8 cellular contexts compared by ENCODE assay signal in the genomic region with DNA sequence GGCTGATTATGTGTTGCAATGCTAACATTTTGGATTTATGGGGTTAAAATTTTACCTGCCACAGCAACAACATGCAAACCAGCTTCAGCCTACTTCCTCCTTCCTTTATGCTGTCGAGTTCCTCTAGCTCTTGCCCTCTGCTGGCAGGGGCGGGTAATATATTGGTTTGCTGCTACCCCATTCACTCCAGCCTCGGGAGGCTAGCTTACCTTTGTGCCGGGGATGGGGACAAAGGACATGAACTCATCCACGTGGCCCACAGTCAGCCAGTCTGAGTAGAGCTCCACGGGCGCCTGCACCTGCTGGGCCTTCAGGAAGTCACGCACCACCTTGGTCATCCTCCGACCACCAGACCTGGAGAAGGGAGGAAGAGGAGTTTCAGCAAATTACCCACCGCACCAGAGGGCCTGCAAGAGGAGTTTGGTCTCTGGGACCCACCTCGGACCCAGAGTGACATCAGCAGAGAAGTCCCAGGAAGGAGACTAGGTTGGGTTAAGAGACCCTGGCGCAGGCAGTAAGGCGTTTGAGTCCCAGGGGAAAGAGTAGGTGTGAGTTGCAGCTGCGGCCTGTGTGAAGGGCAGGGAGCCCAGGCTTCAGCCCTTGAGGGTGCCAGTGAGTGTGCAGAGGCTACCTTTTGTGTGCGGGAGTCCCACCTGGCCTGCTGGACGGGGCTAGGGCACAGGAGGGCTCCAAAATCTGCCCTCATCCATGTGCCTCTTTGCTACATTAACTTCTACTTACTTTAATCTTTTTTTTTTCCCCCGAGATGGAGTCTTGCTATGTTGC. TPM values are rescaled to one million over a fixed set of nuclear protein-coding genes. Genes with fewer than 3 reads are reported as not detected.
DNase-seq lines count a peak whose midpoint lies in the region; ATAC-seq, FAIRE-seq and TF ChIP-seq lines count a peak whose summit lies in the region.

No MANE protein-coding gene starts in this region.

- no peak for DNase-seq in AG04450 (ENCODE audit: low read depth, low spot score)
- peak; percentile 44 for DNase-seq in GM12891 (ENCODE audit: insufficient read length, low spot score)
- DNase-seq in RWPE1 (ENCODE audit: low spot score), result peak; percentile 23
- DNase-seq in foreskin keratinocyte, result no peak
- no peak for DNase-seq in mesenteric fat pad (ENCODE audit: low spot score)
- no peak for DNase-seq in HuH-7.5 (ENCODE audit: low spot score)
- no peak for DNase-seq in foreskin melanocyte

- ATAC-seq in foreskin keratinocyte, result peak; percentile 48
- ATAC-seq in HG03354 (IDR thresholded peaks at IDR 0.05; ENCODE audit: poor library complexity, severe bottlenecking, unreplicated experiment), result no peak

- no peaks in the 10 kb centered on the region for H3K4me1 ChIP-seq in foreskin keratinocyte

- no peak for TF ChIP-seq POLR2A in GM12891 (IDR thresholded peaks at IDR 0.05; ENCODE audit: low read depth, low read length)

- no peaks in the 10 kb centered on the region; the same call in 1 of the 2 replicates for H3K9me3 ChIP-seq in AG04450 (ENCODE audit: control insufficient read depth, insufficient read depth, low read length)

- no peak overlapping the region for H3K4me3 ChIP-seq in AG04450 (ENCODE audit: low read depth, low read length)

- POLR2A ChIA-PET in AG04450 (lab: Yijun Ruan, JAX) (interaction anchor here (0.6 kb wide), 1 partner anchor 45 kb away, joined by 6 read pairs; no protein-coding TSS in a partner anchor), RWPE1 (lab: Yijun Ruan, JAX; ENCODE audit: low non-redundant PET) (no interaction called here)

- peak; percentile 50 for FAIRE-seq in GM12891 (lab: Jason Lieb, UNC)

- CTCF ChIA-PET in AG04450 (lab: Charles Lee) (interaction anchor here (1.0 to 1.3 kb wide), 3 partner anchors 9 to 15 kb away, joined by 3 to 6 read pairs (median 5); no protein-coding TSS in a partner anchor), RWPE1 (lab: Yijun Ruan, JAX) (interaction anchor here (0.5 to 1.4 kb wide), 8 partner anchors 9 to 336 kb away, joined by 3 to 7 read pairs (median 3); no protein-coding TSS in a partner anchor)

- TF ChIP-seq CTCF in AG04450 (IDR thresholded peaks at IDR 0.05; ENCODE audit: low read depth, low read length), result peak; percentile 57
- TF ChIP-seq CTCF in RWPE1 (conservative IDR thresholded peaks at IDR 0.05; ENCODE audit: low read depth), result 0 out of 2 replicates have a peak, but pooled peaks have one; percentile 13
- peak; percentile 60 for TF ChIP-seq CTCF in foreskin keratinocyte (conservative IDR thresholded peaks at IDR 0.05)

- H3K27ac ChIP-seq in AG04450 (ENCODE audit: low read depth, low read length), result no peak overlapping the region
- H3K27ac ChIP-seq in RWPE1, result no peak overlapping the region
- no peak overlapping the region for H3K27ac ChIP-seq in foreskin keratinocyte

- H3K27me3 ChIP-seq in AG04450 (ENCODE audit: control insufficient read depth, insufficient read depth, low read length) (peaks cover 25% of the 10 kb centered on the region), foreskin keratinocyte (no peaks in the 10 kb centered on the region)

TF ChIP-seq in GM12891, 5 proteins besides CTCF, POLR2A, EP300 and RAD21:
- TF ChIP-seq POLR2AphosphoS5 (IDR thresholded peaks at IDR 0.05; ENCODE audit: low read depth, low read length) (no peak), SPI1 (IDR thresholded peaks at IDR 0.05; ENCODE audit: low read depth, low read length) (no peak), PAX5 (IDR thresholded peaks at IDR 0.05; ENCODE audit: insufficient read depth, low read length, severe bottlenecking) (no peak), POU2F2 (IDR thresholded peaks at IDR 0.05; ENCODE audit: low read depth, low read length) (no peak), TAF1 (IDR thresholded peaks at IDR 0.05; ENCODE audit: low read depth, low read length) (no peak)

RNA-seq across cellular contexts. Expression of gene SDHB, which starts 21.8 kb away (rescaled TPM):
- polyA plus RNA-seq in AG04450 (2011; rRNA removed) (206 and 232 TPM in 2 replicates), foreskin keratinocyte (162 and 181 TPM in 2 replicates)
- 56.3 and 102 TPM in 2 replicates for polyA minus RNA-seq in AG04450 (2011; rRNA and poly(A)+ RNA removed)
- polyA plus RNA-seq in GM12891 (2012; ENCODE audit: low read depth, missing spikeins), result 92.5 TPM
- total RNA-seq in foreskin keratinocyte (152 and 156 TPM in 2 replicates), mesenteric fat pad (113 TPM)

RNA-seq across cellular contexts. Expression of gene PADI2, which starts 43.6 kb away (rescaled TPM):
- polyA plus RNA-seq in AG04450 (2011; rRNA removed), result not detected in 2 replicates
- not detected in 2 replicates for polyA minus RNA-seq in AG04450 (2011; rRNA and poly(A)+ RNA removed)
- 0.28 TPM for polyA plus RNA-seq in GM12891 (2012; ENCODE audit: low read depth, missing spikeins)
- total RNA-seq in foreskin keratinocyte, result 0.56 and 0.95 TPM in 2 replicates
- polyA plus RNA-seq in foreskin keratinocyte, result 0.45 TPM in 2 replicates
- 4.0 TPM for total RNA-seq in mesenteric fat pad

Comparison
In these comparisons a context has a peak if more than half of its experiments do, and no peak if none do; other contexts are left out.
1. DNase-seq: peak in GM12891 (single experiment) and RWPE1 (single experiment); none in AG04450 (single experiment), foreskin keratinocyte (0 of 2), mesenteric fat pad (single experiment), HuH-7.5 (single experiment) and foreskin melanocyte (single experiment).
2. Peak in every context shown above with its lines, with median percentiles within 50 percentile points of each other: CTCF ChIP-seq.